1 cellular context compared by ENCODE assay signal in genomic region chr22:21643533-21644357, GRCh38.
TF ChIP-seq lines count a peak whose summit lies in the region.

No MANE protein-coding gene starts in this region.

TF ChIP-seq in IMR-90, 13 proteins besides CTCF, POLR2A, EP300 and RAD21 (continued from another document):
- TF ChIP-seq USF2 (IDR thresholded peaks at IDR 0.05; ENCODE audit: low read depth, low read length), result no peak
- no peak for TF ChIP-seq MXI1 (IDR thresholded peaks at IDR 0.05; ENCODE audit: borderline replicate concordance, low read depth, low read length)
- TF ChIP-seq RCOR1 (IDR thresholded peaks at IDR 0.05; ENCODE audit: insufficient replicate concordance, low read length), result no peak
- no peak for TF ChIP-seq RFX5 (IDR thresholded peaks at IDR 0.05; ENCODE audit: low read depth, low read length)
- TF ChIP-seq NFE2L2 (IDR thresholded peaks at IDR 0.05; ENCODE audit: low read depth, low read length), result no peak
- TF ChIP-seq CEBPB (IDR thresholded peaks at IDR 0.05; ENCODE audit: low read depth, low read length), result no peak
- no peak for TF ChIP-seq CHD1 (IDR thresholded peaks at IDR 0.05; ENCODE audit: low read depth, low read length)
- no peak for TF ChIP-seq ELK1 (IDR thresholded peaks at IDR 0.05; ENCODE audit: borderline replicate concordance, low read depth, low read length)
- no peak for TF ChIP-seq BHLHE40 (IDR thresholded peaks at IDR 0.05; ENCODE audit: low read depth, low read length)
- TF ChIP-seq MAFK (IDR thresholded peaks at IDR 0.05; ENCODE audit: low read depth, low read length), result no peak
- TF ChIP-seq MAZ (IDR thresholded peaks at IDR 0.05; ENCODE audit: borderline replicate concordance, low read depth, low read length), result no peak
- TF ChIP-seq SMC3 (IDR thresholded peaks at IDR 0.05; ENCODE audit: low read depth, low read length), result no peak
